2 cellular contexts compared by ENCODE assay signal in genomic region chr11:57156928-57157327, GRCh38.
TF ChIP-seq lines count a peak whose summit lies in the region.

No MANE protein-coding gene starts in this region.

TF ChIP-seq in GM23338, 12 proteins besides CTCF, POLR2A, EP300 and RAD21:
- no peak for TF ChIP-seq EZH2phosphoT487 (IDR thresholded peaks at IDR 0.05; ENCODE audit: unreplicated experiment)
- TF ChIP-seq JUNB (IDR thresholded peaks at IDR 0.05; ENCODE audit: unreplicated experiment): no peak
- no peak for TF ChIP-seq ZNF114 (CRISPR knock-in tag; IDR thresholded peaks at IDR 0.05)
- no peak for TF ChIP-seq CREB1 (CRISPR knock-in tag; IDR thresholded peaks at IDR 0.05; ENCODE audit: low read depth)
- no peak for TF ChIP-seq EZH2 (IDR thresholded peaks at IDR 0.05; ENCODE audit: low read depth, unreplicated experiment)
- no peak for TF ChIP-seq STAT1 (IDR thresholded peaks at IDR 0.05; ENCODE audit: unreplicated experiment)
- TF ChIP-seq, protein P1, sequence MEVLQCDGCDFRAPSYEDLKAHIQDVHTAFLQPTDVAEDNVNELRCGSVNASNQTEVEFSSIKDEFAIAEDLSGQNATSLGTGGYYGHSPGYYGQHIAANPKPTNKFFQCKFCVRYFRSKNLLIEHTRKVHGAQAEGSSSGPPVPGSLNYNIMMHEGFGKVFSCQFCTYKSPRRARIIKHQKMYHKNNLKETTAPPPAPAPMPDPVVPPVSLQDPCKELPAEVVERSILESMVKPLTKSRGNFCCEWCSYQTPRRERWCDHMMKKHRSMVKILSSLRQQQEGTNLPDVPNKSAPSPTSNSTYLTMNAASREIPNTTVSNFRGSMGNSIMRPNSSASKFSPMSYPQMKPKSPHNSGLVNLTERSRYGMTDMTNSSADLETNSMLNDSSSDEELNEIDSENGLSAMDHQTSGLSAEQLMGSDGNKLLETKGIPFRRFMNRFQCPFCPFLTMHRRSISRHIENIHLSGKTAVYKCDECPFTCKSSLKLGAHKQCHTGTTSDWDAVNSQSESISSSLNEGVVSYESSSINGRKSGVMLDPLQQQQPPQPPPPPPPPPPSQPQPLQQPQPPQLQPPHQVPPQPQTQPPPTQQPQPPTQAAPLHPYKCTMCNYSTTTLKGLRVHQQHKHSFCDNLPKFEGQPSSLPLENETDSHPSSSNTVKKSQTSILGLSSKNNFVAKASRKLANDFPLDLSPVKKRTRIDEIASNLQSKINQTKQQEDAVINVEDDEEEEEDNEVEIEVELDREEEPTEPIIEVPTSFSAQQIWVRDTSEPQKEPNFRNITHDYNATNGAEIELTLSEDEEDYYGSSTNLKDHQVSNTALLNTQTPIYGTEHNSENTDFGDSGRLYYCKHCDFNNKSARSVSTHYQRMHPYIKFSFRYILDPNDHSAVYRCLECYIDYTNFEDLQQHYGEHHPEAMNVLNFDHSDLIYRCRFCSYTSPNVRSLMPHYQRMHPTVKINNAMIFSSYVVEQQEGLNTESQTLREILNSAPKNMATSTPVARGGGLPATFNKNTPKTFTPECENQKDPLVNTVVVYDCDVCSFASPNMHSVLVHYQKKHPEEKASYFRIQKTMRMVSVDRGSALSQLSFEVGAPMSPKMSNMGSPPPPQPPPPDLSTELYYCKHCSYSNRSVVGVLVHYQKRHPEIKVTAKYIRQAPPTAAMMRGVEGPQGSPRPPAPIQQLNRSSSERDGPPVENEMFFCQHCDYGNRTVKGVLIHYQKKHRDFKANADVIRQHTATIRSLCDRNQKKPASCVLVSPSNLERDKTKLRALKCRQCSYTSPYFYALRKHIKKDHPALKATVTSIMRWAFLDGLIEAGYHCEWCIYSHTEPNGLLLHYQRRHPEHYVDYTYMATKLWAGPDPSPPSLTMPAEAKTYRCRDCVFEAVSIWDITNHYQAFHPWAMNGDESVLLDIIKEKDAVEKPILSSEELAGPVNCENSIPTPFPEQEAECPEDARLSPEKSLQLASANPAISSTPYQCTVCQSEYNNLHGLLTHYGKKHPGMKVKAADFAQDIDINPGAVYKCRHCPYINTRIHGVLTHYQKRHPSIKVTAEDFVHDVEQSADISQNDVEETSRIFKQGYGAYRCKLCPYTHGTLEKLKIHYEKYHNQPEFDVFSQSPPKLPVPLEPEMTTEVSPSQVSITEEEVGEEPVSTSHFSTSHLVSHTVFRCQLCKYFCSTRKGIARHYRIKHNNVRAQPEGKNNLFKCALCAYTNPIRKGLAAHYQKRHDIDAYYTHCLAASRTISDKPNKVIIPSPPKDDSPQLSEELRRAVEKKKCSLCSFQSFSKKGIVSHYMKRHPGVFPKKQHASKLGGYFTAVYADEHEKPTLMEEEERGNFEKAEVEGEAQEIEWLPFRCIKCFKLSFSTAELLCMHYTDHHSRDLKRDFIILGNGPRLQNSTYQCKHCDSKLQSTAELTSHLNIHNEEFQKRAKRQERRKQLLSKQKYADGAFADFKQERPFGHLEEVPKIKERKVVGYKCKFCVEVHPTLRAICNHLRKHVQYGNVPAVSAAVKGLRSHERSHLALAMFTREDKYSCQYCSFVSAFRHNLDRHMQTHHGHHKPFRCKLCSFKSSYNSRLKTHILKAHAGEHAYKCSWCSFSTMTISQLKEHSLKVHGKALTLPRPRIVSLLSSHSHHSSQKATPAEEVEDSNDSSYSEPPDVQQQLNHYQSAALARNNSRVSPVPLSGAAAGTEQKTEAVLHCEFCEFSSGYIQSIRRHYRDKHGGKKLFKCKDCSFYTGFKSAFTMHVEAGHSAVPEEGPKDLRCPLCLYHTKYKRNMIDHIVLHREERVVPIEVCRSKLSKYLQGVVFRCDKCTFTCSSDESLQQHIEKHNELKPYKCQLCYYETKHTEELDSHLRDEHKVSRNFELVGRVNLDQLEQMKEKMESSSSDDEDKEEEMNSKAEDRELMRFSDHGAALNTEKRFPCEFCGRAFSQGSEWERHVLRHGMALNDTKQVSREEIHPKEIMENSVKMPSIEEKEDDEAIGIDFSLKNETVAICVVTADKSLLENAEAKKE (CRISPR knock-in tag; IDR thresholded peaks at IDR 0.05): no peak
- no peak for TF ChIP-seq NANOG (IDR thresholded peaks at IDR 0.05; ENCODE audit: borderline replicate concordance)

TF ChIP-seq in IMR-90, 13 proteins besides CTCF, POLR2A, EP300 and RAD21:
- no peak for TF ChIP-seq NFE2L2 (IDR thresholded peaks at IDR 0.05; ENCODE audit: low read depth, low read length)
- TF ChIP-seq MXI1 (IDR thresholded peaks at IDR 0.05; ENCODE audit: borderline replicate concordance, low read depth, low read length): no peak
- TF ChIP-seq MAFK (IDR thresholded peaks at IDR 0.05; ENCODE audit: low read depth, low read length): no peak
- no peak for TF ChIP-seq RCOR1 (IDR thresholded peaks at IDR 0.05; ENCODE audit: insufficient replicate concordance, low read length)
- TF ChIP-seq BHLHE40 (IDR thresholded peaks at IDR 0.05; ENCODE audit: low read depth, low read length): no peak
- TF ChIP-seq ELK1 (IDR thresholded peaks at IDR 0.05; ENCODE audit: borderline replicate concordance, low read depth, low read length): no peak
- TF ChIP-seq, protein P2, sequence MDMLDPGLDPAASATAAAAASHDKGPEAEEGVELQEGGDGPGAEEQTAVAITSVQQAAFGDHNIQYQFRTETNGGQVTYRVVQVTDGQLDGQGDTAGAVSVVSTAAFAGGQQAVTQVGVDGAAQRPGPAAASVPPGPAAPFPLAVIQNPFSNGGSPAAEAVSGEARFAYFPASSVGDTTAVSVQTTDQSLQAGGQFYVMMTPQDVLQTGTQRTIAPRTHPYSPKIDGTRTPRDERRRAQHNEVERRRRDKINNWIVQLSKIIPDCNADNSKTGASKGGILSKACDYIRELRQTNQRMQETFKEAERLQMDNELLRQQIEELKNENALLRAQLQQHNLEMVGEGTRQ (IDR thresholded peaks at IDR 0.05; ENCODE audit: low read depth, low read length): no peak
- TF ChIP-seq CHD1 (IDR thresholded peaks at IDR 0.05; ENCODE audit: low read depth, low read length): no peak
- no peak for TF ChIP-seq SMC3 (IDR thresholded peaks at IDR 0.05; ENCODE audit: low read depth, low read length)
- no peak for TF ChIP-seq CEBPB (IDR thresholded peaks at IDR 0.05; ENCODE audit: low read depth, low read length)
- no peak for TF ChIP-seq RFX5 (IDR thresholded peaks at IDR 0.05; ENCODE audit: low read depth, low read length)
- TF ChIP-seq FOS (IDR thresholded peaks at IDR 0.05; ENCODE audit: low read depth, low read length): no peak
- TF ChIP-seq MAZ (IDR thresholded peaks at IDR 0.05; ENCODE audit: borderline replicate concordance, low read depth, low read length): no peak
